Comparison of ENCODE assay signal across 11 cellular contexts in genomic region chr16:23505942-23506605, GRCh38. TPM values are rescaled to one million over a fixed set of nuclear protein-coding genes. Genes with fewer than 3 reads are reported as not detected.
DNase-seq lines count a peak whose midpoint lies in the region; ATAC-seq, FAIRE-seq and TF ChIP-seq lines count a peak whose summit lies in the region.
"Had no signal": no experiment of that assay in that cellular context is flagged by ENCODE, and none has a peak within 500 bp of the region (broad histone marks: within the 10 kb centered on the region; RNA-seq: fewer than 3 reads in every experiment).

No MANE protein-coding gene starts in this region.

- peaks cover 49% of the 10 kb centered on the region for H3K4me1 ChIP-seq in CD4-positive, CD25-positive, alpha-beta regulatory T cell (ENCODE audit: control insufficient read depth, insufficient read depth, low read length, poor library complexity, severe bottlenecking)

- H3K27ac ChIP-seq in CD4-positive, CD25-positive, alpha-beta regulatory T cell (ENCODE audit: insufficient read depth, low read length, poor library complexity, severe bottlenecking), result no peak overlapping the region

- H3K27me3 Mint-ChIP-seq in CD4-positive, CD25-positive, alpha-beta regulatory T cell, result peaks cover 7% of the 10 kb centered on the region
- H3K27me3 Mint-ChIP-seq in activated naive CD8-positive, alpha-beta T cell treated with anti-CD3 and anti-CD28 coated beads, Interleukin-2, amount 50 U/mL, for 24 hours, result no peaks in the 10 kb centered on the region
- no peaks in the 10 kb centered on the region for H3K27me3 Mint-ChIP-seq in memory B cell
- H3K27me3 Mint-ChIP-seq in activated CD4-positive, alpha-beta T cell treated with anti-CD3 and anti-CD28 coated beads for 36 hours, result no peaks in the 10 kb centered on the region

- peak; percentile 23 for TF ChIP-seq CTCF in GM13977 (IDR thresholded peaks at IDR 0.05; ENCODE audit: extremely low read depth, insufficient read depth, missing control alignments)
- no peak for TF ChIP-seq CTCF in D721Med (IDR thresholded peaks at IDR 0.05; ENCODE audit: insufficient read depth, missing control alignments)

- no peaks in the 10 kb centered on the region for H3K27me3 ChIP-seq in CD4-positive, CD25-positive, alpha-beta regulatory T cell (ENCODE audit: control insufficient read depth, insufficient read depth, low read length)

- peak overlapping the region; percentile 23 for H3K4me3 ChIP-seq in CD4-positive, CD25-positive, alpha-beta regulatory T cell (ENCODE audit: low read depth, low read length)

- FAIRE-seq in D721Med (lab: Jason Lieb, UNC), result no peak
- FAIRE-seq: colon had no signal

- ATAC-seq in CD4-positive, CD25-positive, alpha-beta regulatory T cell (ENCODE audit: low read depth in 2 of 2), result no peak
- ATAC-seq in activated naive CD8-positive, alpha-beta T cell treated with anti-CD3 and anti-CD28 coated beads, Interleukin-2, amount 50 U/mL, for 24 hours, result no peak
- ATAC-seq in memory B cell (ENCODE audit: low read depth) (no peak), GM21526 (IDR thresholded peaks at IDR 0.05; ENCODE audit: low FRiP score, unreplicated experiment) (no peak)
- no peak for ATAC-seq in activated CD4-positive, alpha-beta T cell treated with anti-CD3 and anti-CD28 coated beads for 36 hours

- peak overlapping the region in 1 of 3 donors; percentile 12 for H3K27ac Mint-ChIP-seq in CD4-positive, CD25-positive, alpha-beta regulatory T cell
- peak overlapping the region; percentile 4 for H3K27ac Mint-ChIP-seq in activated naive CD8-positive, alpha-beta T cell treated with anti-CD3 and anti-CD28 coated beads, Interleukin-2, amount 50 U/mL, for 24 hours
- peak overlapping the region; percentile 92 for H3K27ac Mint-ChIP-seq in memory B cell
- no peak overlapping the region for H3K27ac Mint-ChIP-seq in activated CD4-positive, alpha-beta T cell treated with anti-CD3 and anti-CD28 coated beads for 36 hours

- in situ Hi-C loops in GM13977 (cut with MboI; ENCODE audit: low pct_unique_long_range_greater_than_20kb, low sequenced_read_pairs, unreplicated experiment), result no loop called here

- H3K9me3 Mint-ChIP-seq in CD4-positive, CD25-positive, alpha-beta regulatory T cell, result peaks cover 0 to 2% (median 0%) of the 10 kb centered on the region in 7 donors
- no peaks in the 10 kb centered on the region for H3K9me3 Mint-ChIP-seq in activated naive CD8-positive, alpha-beta T cell treated with anti-CD3 and anti-CD28 coated beads, Interleukin-2, amount 50 U/mL, for 24 hours
- no peaks in the 10 kb centered on the region for H3K9me3 Mint-ChIP-seq in memory B cell
- no peaks in the 10 kb centered on the region for H3K9me3 Mint-ChIP-seq in activated CD4-positive, alpha-beta T cell treated with anti-CD3 and anti-CD28 coated beads for 36 hours (ENCODE audit: low read depth)

- peak overlapping the region in 3 of 4 donors; percentile 39 to 68 (median 64) for H3K4me3 Mint-ChIP-seq in CD4-positive, CD25-positive, alpha-beta regulatory T cell
- peak overlapping the region; percentile 53 for H3K4me3 Mint-ChIP-seq in activated naive CD8-positive, alpha-beta T cell treated with anti-CD3 and anti-CD28 coated beads, Interleukin-2, amount 50 U/mL, for 24 hours
- peak overlapping the region; percentile 91 for H3K4me3 Mint-ChIP-seq in memory B cell
- no peak overlapping the region for H3K4me3 Mint-ChIP-seq in activated CD4-positive, alpha-beta T cell treated with anti-CD3 and anti-CD28 coated beads for 36 hours

- CTCF ChIA-PET in activated CD4-positive, alpha-beta T cell treated with anti-CD3 and anti-CD28 coated beads for 36 hours (lab: Charles Lee), result interaction anchor here (0.8 to 1.0 kb wide), 2 partner anchors 9 to 1803 kb away, joined by 3 to 4 read pairs; no protein-coding TSS in a partner anchor

- intact Hi-C loops in activated CD4-positive, alpha-beta T cell treated with anti-CD3 and anti-CD28 coated beads for 36 hours (cut with DNase I, micrococcal nuclease), result loop anchor here (1.0 to 2.0 kb wide), 3 partner anchors 51 to 363 kb away; partner anchors contain the start of genes EARS2 (in 1 of the 2), PLK1 (in 1 of the 2) and UBFD1 (in 1 of the 2)

- H3K36me3 ChIP-seq in CD4-positive, CD25-positive, alpha-beta regulatory T cell (ENCODE audit: control insufficient read depth, insufficient read depth, low read length), result peaks cover 7% of the 10 kb centered on the region

- POLR2A ChIA-PET in activated CD4-positive, alpha-beta T cell treated with anti-CD3 and anti-CD28 coated beads for 36 hours (lab: Charles Lee), result interaction anchor here (0.5 to 1.2 kb wide), 3 partner anchors 9 to 38 kb away, joined by 3 to 5 read pairs (median 4); no protein-coding TSS in a partner anchor

- DNase-seq in CD4-positive, CD25-positive, alpha-beta regulatory T cell, result no peak
- DNase-seq in GM13977 (ENCODE audit: low spot score) (no peak), memory B cell (ENCODE audit: low spot score in 2 of 2) (no peak), D721Med (ENCODE audit: insufficient read length, low spot score) (no peak), 8988T (no peak)
- no peak for DNase-seq in activated naive CD8-positive, alpha-beta T cell treated with anti-CD3 and anti-CD28 coated beads, Interleukin-2, amount 50 U/mL, for 24 hours
- DNase-seq in activated CD4-positive, alpha-beta T cell treated with anti-CD3 and anti-CD28 coated beads for 36 hours, result no peak
- DNase-seq: hippocampal formation, NCI-H345 had no signal

- H3K4me1 Mint-ChIP-seq in CD4-positive, CD25-positive, alpha-beta regulatory T cell, result peaks cover 10 to 82% (median 63%) of the 10 kb centered on the region in 4 donors
- peaks cover 73% of the 10 kb centered on the region for H3K4me1 Mint-ChIP-seq in activated naive CD8-positive, alpha-beta T cell treated with anti-CD3 and anti-CD28 coated beads, Interleukin-2, amount 50 U/mL, for 24 hours
- H3K4me1 Mint-ChIP-seq in memory B cell, result peaks cover 54% of the 10 kb centered on the region
- peaks cover 76% of the 10 kb centered on the region for H3K4me1 Mint-ChIP-seq in activated CD4-positive, alpha-beta T cell treated with anti-CD3 and anti-CD28 coated beads for 36 hours

- peaks cover 12% of the 10 kb centered on the region for H3K36me3 Mint-ChIP-seq in CD4-positive, CD25-positive, alpha-beta regulatory T cell
- peaks cover 28% of the 10 kb centered on the region for H3K36me3 Mint-ChIP-seq in activated naive CD8-positive, alpha-beta T cell treated with anti-CD3 and anti-CD28 coated beads, Interleukin-2, amount 50 U/mL, for 24 hours (ENCODE audit: low read depth)
- H3K36me3 Mint-ChIP-seq in memory B cell, result peaks cover 14% of the 10 kb centered on the region
- peaks cover 30% of the 10 kb centered on the region for H3K36me3 Mint-ChIP-seq in activated CD4-positive, alpha-beta T cell treated with anti-CD3 and anti-CD28 coated beads for 36 hours (ENCODE audit: low read depth)

- H3K9me3 ChIP-seq in CD4-positive, CD25-positive, alpha-beta regulatory T cell (ENCODE audit: control insufficient read depth in 2 of 2, low read length in 2 of 2), result no peaks in the 10 kb centered on the region

RNA-seq across cellular contexts. Expression of gene GGA2, which starts 4.2 kb away (rescaled TPM):
- 109 TPM for total RNA-seq in CD4-positive, CD25-positive, alpha-beta regulatory T cell
- 10 to 100 TPM; 46.5 to 52.8 (median 49.4) TPM for polyA plus RNA-seq in CD4-positive, CD25-positive, alpha-beta regulatory T cell
- 100 to 1,000 TPM in 1 of 2 experiments, 10 to 100 TPM in 1; 86.7 to 114 TPM for total RNA-seq in activated CD4-positive, alpha-beta T cell treated with anti-CD3 and anti-CD28 coated beads for 36 hours

RNA-seq across cellular contexts. Expression of gene EARS2, which starts 51.1 kb away (rescaled TPM):
- 10.2 TPM for total RNA-seq in CD4-positive, CD25-positive, alpha-beta regulatory T cell
- polyA plus RNA-seq in CD4-positive, CD25-positive, alpha-beta regulatory T cell, result 10 to 100 TPM in 3 of 4 donors, 1 to 10 TPM in 1; 9.5 to 13.5 (median 12.0) TPM
- total RNA-seq in activated CD4-positive, alpha-beta T cell treated with anti-CD3 and anti-CD28 coated beads for 36 hours, result 10 to 100 TPM; 26.6 to 31.9 TPM

RNA-seq across cellular contexts. Expression of gene UBFD1, which starts 51.5 kb away (rescaled TPM):
- total RNA-seq in CD4-positive, CD25-positive, alpha-beta regulatory T cell, result 38.8 TPM
- polyA plus RNA-seq in CD4-positive, CD25-positive, alpha-beta regulatory T cell, result 10 to 100 TPM; 13.0 to 17.5 (median 14.7) TPM
- 10 to 100 TPM; 56.8 to 57.2 TPM for total RNA-seq in activated CD4-positive, alpha-beta T cell treated with anti-CD3 and anti-CD28 coated beads for 36 hours

RNA-seq across cellular contexts. Expression of gene COG7, which starts 53.1 kb away (rescaled TPM):
- total RNA-seq in CD4-positive, CD25-positive, alpha-beta regulatory T cell, result 18.7 TPM
- polyA plus RNA-seq in CD4-positive, CD25-positive, alpha-beta regulatory T cell, result 10 to 100 TPM in 3 of 4 donors, 1 to 10 TPM in 1; 9.2 to 14.1 (median 11.1) TPM
- total RNA-seq in activated CD4-positive, alpha-beta T cell treated with anti-CD3 and anti-CD28 coated beads for 36 hours, result 10 to 100 TPM; 18.1 to 19.9 TPM
